Comparison of ENCODE assay signal across 1 cellular context in genomic region chr9:109506097-109506712, GRCh38.
TF ChIP-seq lines count a peak whose summit lies in the region.

No MANE protein-coding gene starts in this region.

TF ChIP-seq in IMR-90, 13 proteins besides CTCF, POLR2A, EP300 and RAD21 (continued from another document):
- TF ChIP-seq RCOR1 (IDR thresholded peaks at IDR 0.05; ENCODE audit: insufficient replicate concordance, low read length): no peak
- TF ChIP-seq SMC3 (IDR thresholded peaks at IDR 0.05; ENCODE audit: low read depth, low read length): no peak
- no peak for TF ChIP-seq MAFK (IDR thresholded peaks at IDR 0.05; ENCODE audit: low read depth, low read length)
- TF ChIP-seq BHLHE40 (IDR thresholded peaks at IDR 0.05; ENCODE audit: low read depth, low read length): no peak
